ENCODE assay signal across 19 cellular contexts in genomic region chr18:46482831-46483230, GRCh38.
DNase-seq lines count a peak whose midpoint lies in the region; ATAC-seq lines count a peak whose summit lies in the region.
"Had no signal": no experiment of that assay in that cellular context is flagged by ENCODE, and none has a peak within 500 bp of the region (broad histone marks: within the 10 kb centered on the region; RNA-seq: fewer than 3 reads in every experiment).

No MANE protein-coding gene starts in this region.

- H3K4me3 ChIP-seq in SK-N-MC (no peak overlapping the region), mesendoderm (ENCODE audit: low read length) (no peak overlapping the region)
- H3K4me3 ChIP-seq: GM12878, GM23248 had no signal

- H3K4me3 Mint-ChIP-seq in activated T-helper 2 cell treated with anti-CD3 and anti-CD28 coated beads, Interferon-gamma antibody, Interleukin-2, Interleukin-4, amounts not matched to agents 10 μg/mL and 5 μg/mL and 100 μg/mL, durations not matched to agents 14 hours and 24 hours and 36 hours (ENCODE audit: low read depth): no peak overlapping the region
- no peak overlapping the region for H3K4me3 Mint-ChIP-seq in stimulated activated naive CD8-positive, alpha-beta T cell treated with anti-CD3 and anti-CD28 coated beads, Interleukin-15, amount 100 ng/mL, for 72 hours
- no peak overlapping the region for H3K4me3 Mint-ChIP-seq in immature natural killer cell
- H3K4me3 Mint-ChIP-seq: CD4-positive, alpha-beta memory T cell had no signal

- whole genome bisulfite sequencing in mesendoderm (ENCODE audit: extremely low coverage, insufficient coverage, low lambda C conversion rate): no CpG with 5 or more reads among the region's 1 CpG

- H3K27me3 Mint-ChIP-seq in activated T-helper 2 cell treated with anti-CD3 and anti-CD28 coated beads, Interferon-gamma antibody, Interleukin-2, Interleukin-4, amounts not matched to agents 10 μg/mL and 5 μg/mL and 100 μg/mL, durations not matched to agents 14 hours and 24 hours and 36 hours (ENCODE audit: low read depth): peaks cover 3% of the 10 kb centered on the region
- peaks cover 6% of the 10 kb centered on the region for H3K27me3 Mint-ChIP-seq in stimulated activated naive CD8-positive, alpha-beta T cell treated with anti-CD3 and anti-CD28 coated beads, Interleukin-15, amount 100 ng/mL, for 72 hours
- H3K27me3 Mint-ChIP-seq in immature natural killer cell (ENCODE audit: low read depth in 3 of 3): peaks cover 4 to 18% (median 8%) of the 10 kb centered on the region in 3 donors

- H3K27ac ChIP-seq in SK-N-MC (0 out of 2 replicates have a peak overlapping the region, but pooled peaks have one; percentile 36), mesendoderm (ENCODE audit: low read depth, low read length) (no peak overlapping the region)
- H3K27ac ChIP-seq: GM23248 had no signal

- no peak overlapping the region for H3K4me2 ChIP-seq in mesendoderm (ENCODE audit: low read length)

- no peak overlapping the region for H3K56ac ChIP-seq in mesendoderm (ENCODE audit: low read length)

- no peaks in the 10 kb centered on the region for H3K79me1 ChIP-seq in mesendoderm (ENCODE audit: low read length)

- no peaks in the 10 kb centered on the region for H3K27me3 ChIP-seq in mesendoderm (ENCODE audit: insufficient read depth, low read length, poor library complexity)

- no peaks in the 10 kb centered on the region for H3K4me1 Mint-ChIP-seq in activated T-helper 2 cell treated with anti-CD3 and anti-CD28 coated beads, Interferon-gamma antibody, Interleukin-2, Interleukin-4, amounts not matched to agents 10 μg/mL and 5 μg/mL and 100 μg/mL, durations not matched to agents 14 hours and 24 hours and 36 hours (ENCODE audit: low read depth)
- no peaks in the 10 kb centered on the region for H3K4me1 Mint-ChIP-seq in stimulated activated naive CD8-positive, alpha-beta T cell treated with anti-CD3 and anti-CD28 coated beads, Interleukin-15, amount 100 ng/mL, for 72 hours
- peaks cover 7 to 9% of the 10 kb centered on the region in 2 donors for H3K4me1 Mint-ChIP-seq in immature natural killer cell

- H2AK5ac ChIP-seq in mesendoderm (ENCODE audit: low read length): no peak overlapping the region

- no peaks in the 10 kb centered on the region for H3K36me3 Mint-ChIP-seq in activated T-helper 2 cell treated with anti-CD3 and anti-CD28 coated beads, Interferon-gamma antibody, Interleukin-2, Interleukin-4, amounts not matched to agents 10 μg/mL and 5 μg/mL and 100 μg/mL, durations not matched to agents 14 hours and 24 hours and 36 hours (ENCODE audit: low read depth)
- H3K36me3 Mint-ChIP-seq in immature natural killer cell: no peaks in the 10 kb centered on the region
- H3K36me3 Mint-ChIP-seq: CD4-positive, alpha-beta memory T cell had no signal

- no peaks in the 10 kb centered on the region for H3K79me2 ChIP-seq in mesendoderm (ENCODE audit: control insufficient read depth, insufficient read depth, low read length)

- no peak overlapping the region for H2BK5ac ChIP-seq in mesendoderm (ENCODE audit: low read length)

- ATAC-seq in stimulated activated naive CD8-positive, alpha-beta T cell treated with anti-CD3 and anti-CD28 coated beads, Interleukin-15, amount 100 ng/mL, for 72 hours: no peak
- ATAC-seq: GM12878 had no signal

- H2BK120ac ChIP-seq in mesendoderm (ENCODE audit: low read depth, low read length): no peak overlapping the region

- H3K9me3 ChIP-seq in SK-N-MC (ENCODE audit: low read depth, low read length): no peaks in the 10 kb centered on the region

- no peak overlapping the region for H4K5ac ChIP-seq in mesendoderm (ENCODE audit: low read length)

- no peak overlapping the region for H3K23ac ChIP-seq in mesendoderm (ENCODE audit: low read length)

- no peak overlapping the region for H3K4ac ChIP-seq in mesendoderm (ENCODE audit: low read depth, low read length)

- peaks cover 72% of the 10 kb centered on the region for H3K36me3 ChIP-seq in SK-N-MC (ENCODE audit: insufficient read depth, low read length)
- H3K36me3 ChIP-seq in mesendoderm (ENCODE audit: control insufficient read depth, insufficient read depth, low read length): no peaks in the 10 kb centered on the region

- H2BK15ac ChIP-seq in mesendoderm (replicated peaks; ENCODE audit: low read depth): no peak overlapping the region

- no peak overlapping the region for H4K8ac ChIP-seq in mesendoderm (ENCODE audit: low read depth, low read length)

- no peaks in the 10 kb centered on the region for H3K9me3 Mint-ChIP-seq in activated T-helper 2 cell treated with anti-CD3 and anti-CD28 coated beads, Interferon-gamma antibody, Interleukin-2, Interleukin-4, amounts not matched to agents 10 μg/mL and 5 μg/mL and 100 μg/mL, durations not matched to agents 14 hours and 24 hours and 36 hours
- H3K9me3 Mint-ChIP-seq in stimulated activated naive CD8-positive, alpha-beta T cell treated with anti-CD3 and anti-CD28 coated beads, Interleukin-15, amount 100 ng/mL, for 72 hours: no peaks in the 10 kb centered on the region
- peaks cover 0 to 3% (median 0%) of the 10 kb centered on the region in 6 donors for H3K9me3 Mint-ChIP-seq in immature natural killer cell

- DNase-seq in NCI-H69 (lab: John Stamatoyannopoulos, UW) (peak; percentile 56), SK-N-MC (ENCODE audit: low read depth, low spot score) (no peak), mesendoderm (peak; percentile 39), OCI-M1 (lab: John Stamatoyannopoulos, UW) (no peak), immature natural killer cell (no peak)
- no peak for DNase-seq in activated T-helper 2 cell treated with anti-CD3 and anti-CD28 coated beads, Interferon-gamma antibody, Interleukin-2, Interleukin-4, amounts not matched to agents 10 μg/mL and 5 μg/mL and 100 μg/mL, durations not matched to agents 14 hours and 24 hours and 36 hours (ENCODE audit: low spot score)
- DNase-seq in stimulated activated naive CD8-positive, alpha-beta T cell treated with anti-CD3 and anti-CD28 coated beads, Interleukin-15, amount 100 ng/mL, for 72 hours: no peak
- DNase-seq: C1 segment of cervical spinal cord, Calu3, COR-L47, DMS 273 treated with DMSO at 0.1 percent for 48 hours, DMS79, EL, GDM1, GM23248, H7, HCEC 1CT had no signal

- intact Hi-C loops in activated T-helper 2 cell treated with anti-CD3 and anti-CD28 coated beads, Interferon-gamma antibody, Interleukin-2, Interleukin-4, amounts not matched to agents 10 μg/mL and 5 μg/mL and 100 μg/mL, durations not matched to agents 14 hours and 24 hours and 36 hours (cut with micrococcal nuclease): no loop called here

- H3K4me1 ChIP-seq in mesendoderm (ENCODE audit: control insufficient read depth, low read depth, low read length): peaks cover 6% of the 10 kb centered on the region

- no peak overlapping the region for H3K27ac Mint-ChIP-seq in activated T-helper 2 cell treated with anti-CD3 and anti-CD28 coated beads, Interferon-gamma antibody, Interleukin-2, Interleukin-4, amounts not matched to agents 10 μg/mL and 5 μg/mL and 100 μg/mL, durations not matched to agents 14 hours and 24 hours and 36 hours
- no peak overlapping the region for H3K27ac Mint-ChIP-seq in stimulated activated naive CD8-positive, alpha-beta T cell treated with anti-CD3 and anti-CD28 coated beads, Interleukin-15, amount 100 ng/mL, for 72 hours
- H3K27ac Mint-ChIP-seq in immature natural killer cell: no peak overlapping the region
- H3K27ac Mint-ChIP-seq: CD4-positive, alpha-beta memory T cell had no signal

- H3K18ac ChIP-seq in mesendoderm (ENCODE audit: low read length): no peak overlapping the region

- H3K9ac ChIP-seq in SK-N-MC (ENCODE audit: insufficient read length): no peak overlapping the region
- H3K9ac ChIP-seq in mesendoderm (ENCODE audit: low read length): no peak overlapping the region
- H3K9ac ChIP-seq: GM23248 had no signal

Comparison
In these comparisons a context has a peak if more than half of its experiments do, and no peak if none do; other contexts are left out.
1. DNase-seq: peak in NCI-H69 (single experiment) and mesendoderm (single experiment); none in SK-N-MC (single experiment), activated T-helper 2 cell treated with anti-CD3 and anti-CD28 coated beads, Interferon-gamma antibody, Interleukin-2, Interleukin-4, amounts not matched to agents 10 μg/mL and 5 μg/mL and 100 μg/mL, durations not matched to agents 14 hours and 24 hours and 36 hours (single experiment), stimulated activated naive CD8-positive, alpha-beta T cell treated with anti-CD3 and anti-CD28 coated beads, Interleukin-15, amount 100 ng/mL, for 72 hours (0 of 2), OCI-M1 (single experiment) and immature natural killer cell (0 of 3).